In genomic region chr1:227928811-227929375, GRCh38 we compare ENCODE assay signal across 35 cellular contexts. TPM values are rescaled to one million over a fixed set of nuclear protein-coding genes. Genes with fewer than 3 reads are reported as not detected.
"Had no signal": no experiment of that assay in that cellular context is flagged by ENCODE, and none has a peak within 500 bp of the region (broad histone marks: within the 10 kb centered on the region; RNA-seq: fewer than 3 reads in every experiment).

No MANE protein-coding gene starts in this region.

- H3K4me1 Mint-ChIP-seq: immature natural killer cell, memory B cell, natural killer cell had no signal

- H3K4me1 ChIP-seq: adrenal gland, body of pancreas had no signal

- H3K27me3 ChIP-seq: adrenal gland, body of pancreas, dorsolateral prefrontal cortex, gastrocnemius medialis, upper lobe of left lung, vagina had no signal

- ATAC-seq: body of pancreas; gastrocnemius medialis; natural killer cell; sciatic nerve; stimulated activated naive CD8-positive, alpha-beta T cell treated with anti-CD3 and anti-CD28 coated beads, Interleukin-15, Interleukin-2, amounts not matched to agents 100 U/mL and 50 U/mL, for 24 hours had no signal

- H3K4me3 Mint-ChIP-seq: activated CD4-positive, alpha-beta memory T cell treated with anti-CD3 and anti-CD28 coated beads for 36 hours; activated CD4-positive, alpha-beta T cell treated with anti-CD3 and anti-CD28 coated beads, Interleukin-2, amount 10 ng/mL, durations not matched to agents 24 days and 14 days; activated naive CD4-positive, alpha-beta T cell treated with anti-CD3 and anti-CD28 coated beads for 36 hours; activated naive CD8-positive, alpha-beta T cell treated with anti-CD3 and anti-CD28 coated beads for 36 hours; activated T-helper 1 cell treated with anti-CD3 and anti-CD28 coated beads, Interleukin-12 subunit alpha, Interleukin-12 subunit beta, Interleukin-2, Interleukin-4 antibody, amounts not matched to agents 30 ng/mL and 10 ng/mL and 1 ng/mL, durations not matched to agents 14 hours and 24 hours and 36 hours; immature natural killer cell; memory B cell; natural killer cell; T-helper 1 cell treated with Interleukin-12 subunit alpha and Interleukin-12 subunit beta and Interleukin-4 antibody, amounts not matched to agents 30 μg/mL and 1 μg/mL, for 36 hours had no signal

- H3K27me3 Mint-ChIP-seq: activated CD4-positive, alpha-beta memory T cell treated with anti-CD3 and anti-CD28 coated beads for 36 hours; activated naive CD8-positive, alpha-beta T cell treated with anti-CD3 and anti-CD28 coated beads for 36 hours had no signal

- H3K9me3 Mint-ChIP-seq: activated CD4-positive, alpha-beta memory T cell treated with anti-CD3 and anti-CD28 coated beads for 36 hours; activated CD4-positive, alpha-beta T cell treated with anti-CD3 and anti-CD28 coated beads, Interleukin-2, amount 10 ng/mL, durations not matched to agents 24 days and 14 days; activated naive CD4-positive, alpha-beta T cell treated with anti-CD3 and anti-CD28 coated beads for 36 hours; activated naive CD8-positive, alpha-beta T cell treated with anti-CD3 and anti-CD28 coated beads for 36 hours; activated T-helper 1 cell treated with anti-CD3 and anti-CD28 coated beads, Interleukin-12 subunit alpha, Interleukin-12 subunit beta, Interleukin-2, Interleukin-4 antibody, amounts not matched to agents 30 ng/mL and 10 ng/mL and 1 ng/mL, durations not matched to agents 14 hours and 24 hours and 36 hours; immature natural killer cell; memory B cell; natural killer cell; T-helper 1 cell treated with Interleukin-12 subunit alpha and Interleukin-12 subunit beta and Interleukin-4 antibody, amounts not matched to agents 30 μg/mL and 1 μg/mL, for 36 hours had no signal

- H3K27ac Mint-ChIP-seq: activated CD4-positive, alpha-beta memory T cell treated with anti-CD3 and anti-CD28 coated beads for 36 hours; activated CD4-positive, alpha-beta T cell treated with anti-CD3 and anti-CD28 coated beads, Interleukin-2, amount 10 ng/mL, durations not matched to agents 24 days and 14 days; activated naive CD4-positive, alpha-beta T cell treated with anti-CD3 and anti-CD28 coated beads for 36 hours; activated naive CD8-positive, alpha-beta T cell treated with anti-CD3 and anti-CD28 coated beads for 36 hours; activated T-helper 1 cell treated with anti-CD3 and anti-CD28 coated beads, Interleukin-12 subunit alpha, Interleukin-12 subunit beta, Interleukin-2, Interleukin-4 antibody, amounts not matched to agents 30 ng/mL and 10 ng/mL and 1 ng/mL, durations not matched to agents 14 hours and 24 hours and 36 hours; immature natural killer cell; memory B cell; natural killer cell; progenitor cell of endocrine pancreas; T-helper 1 cell treated with Interleukin-12 subunit alpha and Interleukin-12 subunit beta and Interleukin-4 antibody, amounts not matched to agents 30 μg/mL and 1 μg/mL, for 36 hours had no signal

- H3K9me3 ChIP-seq: adrenal gland, body of pancreas, gastrocnemius medialis, thoracic aorta, upper lobe of left lung, vagina had no signal

- DNase-seq: activated CD4-positive, alpha-beta memory T cell treated with anti-CD3 and anti-CD28 coated beads for 36 hours; activated CD4-positive, alpha-beta T cell treated with anti-CD3 and anti-CD28 coated beads, Interleukin-2, amount 10 ng/mL, durations not matched to agents 24 days and 14 days; activated CD4-positive, CD25-positive, alpha-beta regulatory T cell treated with anti-CD3 and anti-CD28 coated beads, Interleukin-2, amount 50 U/mL, for 72 hours; activated CD8-positive, alpha-beta memory T cell treated with anti-CD3 and anti-CD28 coated beads, Interleukin-2, amount 50 U/mL, for 4 hours; activated effector memory CD4-positive, alpha-beta T cell treated with anti-CD3 and anti-CD28 coated beads, Interleukin-2, amount 50 U/mL, for 16 hours; activated naive CD4-positive, alpha-beta T cell treated with anti-CD3 and anti-CD28 coated beads for 36 hours; activated naive CD8-positive, alpha-beta T cell treated with anti-CD3 and anti-CD28 coated beads for 36 hours; activated T-cell treated with anti-CD3 and anti-CD28 coated beads, Interleukin-2, amount 50 U/mL, for 1 hour; adrenal gland; body of pancreas; cerebellar nuclear complex; dorsolateral prefrontal cortex; effector memory CD4-positive, alpha-beta T cell; erythroblast; gastrocnemius medialis; head of caudate nucleus; hypothalamus; immature natural killer cell; kidney glomerular epithelial cell; natural killer cell; stimulated activated CD4-positive, alpha-beta T cell treated with anti-CD3 and anti-CD28 coated beads, Interleukin-12 subunit alpha, Interleukin-12 subunit beta, amount 100 ng/mL, for 4 hours; stimulated activated CD4-positive, alpha-beta T cell treated with anti-CD3 and anti-CD28 coated beads, Interleukin-4, amount 100 ng/mL, for 1 hour; stimulated activated naive CD8-positive, alpha-beta T cell treated with anti-CD3 and anti-CD28 coated beads, Interleukin-15, Interleukin-2, amounts not matched to agents 100 U/mL and 50 U/mL, for 24 hours; SW 1271; upper lobe of left lung had no signal

- H3K36me3 Mint-ChIP-seq: activated CD4-positive, alpha-beta memory T cell treated with anti-CD3 and anti-CD28 coated beads for 36 hours; activated naive CD8-positive, alpha-beta T cell treated with anti-CD3 and anti-CD28 coated beads for 36 hours; immature natural killer cell; memory B cell; natural killer cell had no signal

- H3K4me3 ChIP-seq: adrenal gland, body of pancreas, coronary artery, dorsolateral prefrontal cortex, gastrocnemius medialis, skin epidermis, thoracic aorta, upper lobe of left lung, vagina had no signal

- H3K36me3 ChIP-seq: adrenal gland, gastrocnemius medialis, thoracic aorta, upper lobe of left lung, vagina had no signal

- H3K27ac ChIP-seq: adrenal gland, body of pancreas, coronary artery, dorsolateral prefrontal cortex, gastrocnemius medialis, skin epidermis, thoracic aorta, upper lobe of left lung, vagina had no signal

RNA-seq across cellular contexts. Expression of gene WNT9A, which starts 18.8 kb away (rescaled TPM):
- total RNA-seq: activated CD4-positive, alpha-beta T cell treated with anti-CD3 and anti-CD28 coated beads, Interleukin-2, amount 10 ng/mL, durations not matched to agents 24 days and 14 days; activated CD8-positive, alpha-beta memory T cell treated with anti-CD3 and anti-CD28 coated beads for 36 hours; activated naive CD4-positive, alpha-beta T cell treated with anti-CD3 and anti-CD28 coated beads for 36 hours; activated naive CD8-positive, alpha-beta T cell treated with anti-CD3 and anti-CD28 coated beads for 36 hours; activated T-helper 1 cell treated with anti-CD3 and anti-CD28 coated beads, Interleukin-12 subunit alpha, Interleukin-12 subunit beta, Interleukin-2, Interleukin-4 antibody, amounts not matched to agents 30 ng/mL and 10 ng/mL and 1 ng/mL, durations not matched to agents 14 hours and 24 hours and 36 hours; natural killer cell had no signal
- polyA plus RNA-seq: immature natural killer cell had no signal
